ENCODE assay signal across 16 cellular contexts in genomic region chr13:92963029-92963428, GRCh38.
DNase-seq lines count a peak whose midpoint lies in the region; ATAC-seq and TF ChIP-seq lines count a peak whose summit lies in the region.
"Had no signal": no experiment of that assay in that cellular context is flagged by ENCODE, and none has a peak within 500 bp of the region (broad histone marks: within the 10 kb centered on the region; RNA-seq: fewer than 3 reads in every experiment).

No MANE protein-coding gene starts in this region.

- no peak for ATAC-seq in HG03095 (IDR thresholded peaks at IDR 0.05; ENCODE audit: unreplicated experiment)
- ATAC-seq: GM12878, HepG2 had no signal

- TF ChIP-seq CTCF in kidney epithelial cell (IDR thresholded peaks at IDR 0.05; ENCODE audit: insufficient read depth, low read length, poor library complexity, severe bottlenecking) = no peak

- H3K27me3 ChIP-seq in kidney epithelial cell (ENCODE audit: control insufficient read depth, insufficient read depth, low read length) = no peaks in the 10 kb centered on the region

- DNase-seq in M059J (ENCODE audit: low read depth) = peak; percentile 1
- DNase-seq in astrocyte of the hippocampus (ENCODE audit: low read depth, low spot score) = peak; percentile 53
- DNase-seq in kidney epithelial cell (ENCODE audit: low read depth) = peak; percentile 18
- DNase-seq in stromal cell of bone marrow (ENCODE audit: low read depth) = peak; percentile 23
- no peak for DNase-seq in RPMI8226
- no peak for DNase-seq in NCI-H1930 (lab: John Stamatoyannopoulos, UW)
- DNase-seq: DND-41, MM.1S, NCI-H1092 treated with DMSO at 0.1 percent for 48 hours, NCI-H345, NCI-H526 treated with DMSO at 0.1 percent for 48 hours, OCI-M1 had no signal

- no peak overlapping the region for H3K4me3 ChIP-seq in kidney epithelial cell (ENCODE audit: low read depth, low read length)
- H3K4me3 ChIP-seq: GM12878, SJSA1 had no signal

- H3K36me3 ChIP-seq in kidney epithelial cell (ENCODE audit: control insufficient read depth, insufficient read depth, low read length) = no peaks in the 10 kb centered on the region
- H3K36me3 ChIP-seq: SJSA1 had no signal

Comparison
In these comparisons a context has a peak if more than half of its experiments do, and no peak if none do; other contexts are left out.
1. DNase-seq: peak in M059J (single experiment), astrocyte of the hippocampus (single experiment), kidney epithelial cell (single experiment) and stromal cell of bone marrow (single experiment); none in RPMI8226 (single experiment) and NCI-H1930 (0 of 2).